In genomic region chr1:26387447-26387846, GRCh38 we compare ENCODE assay signal across 1 cellular context.
TF ChIP-seq lines count a peak whose summit lies in the region.

No MANE protein-coding gene starts in this region.

TF ChIP-seq in HEK293, 187 proteins besides CTCF, POLR2A, EP300 and RAD21 (continued from another document):
- no peak for TF ChIP-seq ZBTB11 (tag by site-specific recombination; conservative IDR thresholded peaks at IDR 0.05; ENCODE audit: low read depth)
- no peak for TF ChIP-seq TRIM28 (IDR thresholded peaks at IDR 0.05; ENCODE audit: borderline replicate concordance, low read length)
- peak; percentile 100 for TF ChIP-seq GLIS1 (tag by site-specific recombination; IDR thresholded peaks at IDR 0.05)
- TF ChIP-seq, protein P1, sequence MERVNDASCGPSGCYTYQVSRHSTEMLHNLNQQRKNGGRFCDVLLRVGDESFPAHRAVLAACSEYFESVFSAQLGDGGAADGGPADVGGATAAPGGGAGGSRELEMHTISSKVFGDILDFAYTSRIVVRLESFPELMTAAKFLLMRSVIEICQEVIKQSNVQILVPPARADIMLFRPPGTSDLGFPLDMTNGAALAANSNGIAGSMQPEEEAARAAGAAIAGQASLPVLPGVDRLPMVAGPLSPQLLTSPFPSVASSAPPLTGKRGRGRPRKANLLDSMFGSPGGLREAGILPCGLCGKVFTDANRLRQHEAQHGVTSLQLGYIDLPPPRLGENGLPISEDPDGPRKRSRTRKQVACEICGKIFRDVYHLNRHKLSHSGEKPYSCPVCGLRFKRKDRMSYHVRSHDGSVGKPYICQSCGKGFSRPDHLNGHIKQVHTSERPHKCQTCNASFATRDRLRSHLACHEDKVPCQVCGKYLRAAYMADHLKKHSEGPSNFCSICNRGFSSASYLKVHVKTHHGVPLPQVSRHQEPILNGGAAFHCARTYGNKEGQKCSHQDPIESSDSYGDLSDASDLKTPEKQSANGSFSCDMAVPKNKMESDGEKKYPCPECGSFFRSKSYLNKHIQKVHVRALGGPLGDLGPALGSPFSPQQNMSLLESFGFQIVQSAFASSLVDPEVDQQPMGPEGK (tag by site-specific recombination; IDR thresholded peaks at IDR 0.05), result peak; percentile 67; the same call in 1 of the 2 replicates
- no peak for TF ChIP-seq HOXC10 (CRISPR knock-in tag; IDR thresholded peaks at IDR 0.05)
- no peak for TF ChIP-seq ZNF274 (IDR thresholded peaks at IDR 0.05; ENCODE audit: low read length)
- no peak for TF ChIP-seq ZNF274 (tag by site-specific recombination; IDR thresholded peaks at IDR 0.05; ENCODE audit: borderline replicate concordance)
- TF ChIP-seq FEZF1 (tag by site-specific recombination; IDR thresholded peaks at IDR 0.05), result no peak
- peak; percentile 38; the same call in 1 of the 2 replicates for TF ChIP-seq ZNF398 (tag by site-specific recombination; IDR thresholded peaks at IDR 0.05)
- TF ChIP-seq ELK4 (IDR thresholded peaks at IDR 0.05; ENCODE audit: borderline replicate concordance, low read depth, low read length), result no peak
- TF ChIP-seq GFI1B (tag by site-specific recombination; IDR thresholded peaks at IDR 0.05), result peak; percentile 60
- TF ChIP-seq KLF1 (tag by site-specific recombination; IDR thresholded peaks at IDR 0.05), result peak; percentile 64
- TF ChIP-seq ZBTB44 (tag by site-specific recombination; IDR thresholded peaks at IDR 0.05), result no peak
- TF ChIP-seq ZNF747 (tag by site-specific recombination; IDR thresholded peaks at IDR 0.05), result no peak
- no peak for TF ChIP-seq ZBTB26 (tag by site-specific recombination; optimal IDR thresholded peaks at IDR 0.05)
- no peak for TF ChIP-seq ZNF654 (tag by site-specific recombination; IDR thresholded peaks at IDR 0.05; ENCODE audit: low read depth)
- no peak for TF ChIP-seq ZSCAN23 (tag by site-specific recombination; IDR thresholded peaks at IDR 0.05)
- peak; percentile 82; the same call in 1 of the 2 replicates for TF ChIP-seq ZNF24 (tag by site-specific recombination; IDR thresholded peaks at IDR 0.05)
- TF ChIP-seq ZNF138 (tag by site-specific recombination; IDR thresholded peaks at IDR 0.05; ENCODE audit: borderline replicate concordance), result no peak
- no peak for TF ChIP-seq ZNF211 (tag by site-specific recombination; IDR thresholded peaks at IDR 0.05; ENCODE audit: low read depth)
- peak; percentile 49; the same call in 1 of the 2 replicates for TF ChIP-seq ZNF600 (tag by site-specific recombination; IDR thresholded peaks at IDR 0.05)
